ENCODE assay signal across 17 cellular contexts in the genomic region with DNA sequence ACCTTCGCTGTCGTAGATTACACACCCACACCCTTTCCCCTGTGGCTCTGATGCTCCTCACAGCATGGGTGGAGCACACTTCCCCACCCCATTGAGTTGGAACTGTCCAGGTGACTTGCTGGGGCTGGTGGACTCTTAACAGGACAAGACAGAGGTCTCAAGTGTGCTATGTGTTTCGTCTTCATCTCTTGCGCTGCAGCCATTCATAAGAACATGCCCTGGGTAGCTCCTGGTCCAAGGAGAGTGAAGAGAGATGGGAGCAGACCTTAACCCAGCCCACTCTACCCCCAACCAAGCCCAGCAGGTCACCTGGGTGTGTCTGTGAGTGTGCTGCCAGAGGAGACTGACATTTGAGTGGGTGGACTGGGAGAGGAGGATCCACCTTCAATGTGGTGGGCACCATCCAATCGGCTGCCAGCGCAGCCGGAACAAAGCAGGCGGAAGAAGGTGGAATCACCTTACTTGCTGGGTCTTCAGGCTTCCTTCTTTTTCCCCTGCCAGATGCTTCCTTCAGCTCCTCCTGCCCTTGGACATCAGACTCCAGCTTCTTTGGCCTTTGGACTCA.
A peak's percentile ranks its signal among the peaks of the same experiment; 100 is the strongest.
DNase-seq lines count a peak whose midpoint lies in the region; ATAC-seq, FAIRE-seq and TF ChIP-seq lines count a peak whose summit lies in the region.
"Had no signal": no experiment of that assay in that cellular context is flagged by ENCODE, and none has a peak within 500 bp of the region (broad histone marks: within the 10 kb centered on the region; RNA-seq: fewer than 3 reads in every experiment).

No MANE protein-coding gene starts in this region.

- FAIRE-seq in bronchial epithelial cell (lab: Jason Lieb, UNC) = peak; percentile 62

- no peaks in the 10 kb centered on the region for H3K4me1 Mint-ChIP-seq in osteocyte (ENCODE audit: unreplicated experiment)
- H3K4me1 Mint-ChIP-seq: CD14-positive monocyte; CD4-positive, alpha-beta memory T cell; H9 had no signal

- DNase-seq in activated CD8-positive, alpha-beta memory T cell treated with anti-CD3 and anti-CD28 coated beads for 24 hours = peak; percentile 43
- no peak for DNase-seq in activated CD8-positive, alpha-beta memory T cell treated with anti-CD3 and anti-CD28 coated beads, Interleukin-2, amount 50 U/mL, for 4 hours
- no peak for DNase-seq in bronchial epithelial cell (ENCODE audit: low read depth)
- peak; percentile 70 for DNase-seq in osteocyte (ENCODE audit: extremely low spot score, unreplicated experiment)
- DNase-seq in vagina (ENCODE audit: extremely low spot score in 2 of 2) = peak; percentile 80 to 93
- DNase-seq: 8988T; Calu3; CD4-positive, alpha-beta memory T cell; DMS79 treated with DMSO at 0.1 percent for 48 hours; GF-D8; GOT3; H9 had no signal

- H3K4me3 Mint-ChIP-seq in osteocyte (ENCODE audit: unreplicated experiment) = no peak overlapping the region
- H3K4me3 Mint-ChIP-seq: CD14-positive monocyte; CD4-positive, alpha-beta memory T cell; H9 had no signal

- H3K27me3 ChIP-seq in bronchial epithelial cell (ENCODE audit: control insufficient read depth, insufficient read depth, low read length) (no peaks in the 10 kb centered on the region), vagina (no peaks in the 10 kb centered on the region)
- H3K27me3 ChIP-seq: BLaER1 had no signal

- no peak overlapping the region for H3K27ac ChIP-seq in vagina
- H3K27ac ChIP-seq: BLaER1, HL-60 had no signal

- no peaks in the 10 kb centered on the region for H3K4me1 ChIP-seq in vagina

- H3K36me3 Mint-ChIP-seq in osteocyte (ENCODE audit: unreplicated experiment) = no peaks in the 10 kb centered on the region
- H3K36me3 Mint-ChIP-seq: CD14-positive monocyte had no signal

- H3K36me3 ChIP-seq in bronchial epithelial cell (ENCODE audit: control insufficient read depth, insufficient read depth, low read length) (no peaks in the 10 kb centered on the region), vagina (no peaks in the 10 kb centered on the region)
- H3K36me3 ChIP-seq: BLaER1 had no signal

- ATAC-seq in HG02588 (IDR thresholded peaks at IDR 0.05; ENCODE audit: unreplicated experiment) = no peak
- ATAC-seq in GM19455 (IDR thresholded peaks at IDR 0.05; ENCODE audit: unreplicated experiment) = no peak

- peaks cover 29% of the 10 kb centered on the region for H3K9me3 Mint-ChIP-seq in osteocyte (ENCODE audit: unreplicated experiment)

- no peak for TF ChIP-seq POLR2A in vagina (IDR thresholded peaks at IDR 0.05)

- H3K27me3 Mint-ChIP-seq in osteocyte (ENCODE audit: unreplicated experiment) = no peaks in the 10 kb centered on the region

- intact Hi-C loops in vagina (cut with DNase I) = loop anchor here (10.0 kb wide), 1 partner anchor 258 kb away; no protein-coding TSS in a partner anchor

- no peak overlapping the region for H3K27ac Mint-ChIP-seq in osteocyte (ENCODE audit: unreplicated experiment)
- H3K27ac Mint-ChIP-seq: CD14-positive monocyte had no signal

- TF ChIP-seq CTCF in bronchial epithelial cell (IDR thresholded peaks at IDR 0.05; ENCODE audit: insufficient read depth, low read length, severe bottlenecking) (no peak), osteocyte (IDR thresholded peaks at IDR 0.05) (no peak), vagina (IDR thresholded peaks at IDR 0.05) (no peak)

- H3K4me3 ChIP-seq in bronchial epithelial cell (ENCODE audit: low read depth, low read length) = no peak overlapping the region
- H3K4me3 ChIP-seq in vagina = no peak overlapping the region
- H3K4me3 ChIP-seq: BLaER1 had no signal

- no peaks in the 10 kb centered on the region for H3K9me3 ChIP-seq in vagina

Comparison
In these comparisons a context has a peak if more than half of its experiments do, and no peak if none do; other contexts are left out.
1. DNase-seq: peak in activated CD8-positive, alpha-beta memory T cell treated with anti-CD3 and anti-CD28 coated beads for 24 hours (single experiment), osteocyte (single experiment) and vagina (2 of 2); none in activated CD8-positive, alpha-beta memory T cell treated with anti-CD3 and anti-CD28 coated beads, Interleukin-2, amount 50 U/mL, for 4 hours (single experiment) and bronchial epithelial cell (single experiment).